ENCODE assay signal across 24 cellular contexts in genomic region chr3:34676431-34676830, GRCh38.
DNase-seq lines count a peak whose midpoint lies in the region; ATAC-seq and TF ChIP-seq lines count a peak whose summit lies in the region.
"Had no signal": no experiment of that assay in that cellular context is flagged by ENCODE, and none has a peak within 500 bp of the region (broad histone marks: within the 10 kb centered on the region; RNA-seq: fewer than 3 reads in every experiment).

No MANE protein-coding gene starts in this region.

- peaks cover 24% of the 10 kb centered on the region for H3K36me3 Mint-ChIP-seq in GM23338 (ENCODE audit: low read depth)
- H3K36me3 Mint-ChIP-seq: CD8-positive, alpha-beta T cell had no signal

- H3K27ac ChIP-seq in GM23338 (ENCODE audit: low read depth) = no peak overlapping the region
- no peak overlapping the region for H3K27ac ChIP-seq in Panc1 (ENCODE audit: low read length)
- H3K27ac ChIP-seq in mesenchymal stem cell (ENCODE audit: low read length, poor library complexity, severe bottlenecking) = peak overlapping the region; percentile 23
- no peak overlapping the region for H3K27ac ChIP-seq in uterus
- H3K27ac ChIP-seq: prostate gland, SJSA1, tibial artery had no signal

- H3K4me2 ChIP-seq in GM23338 (no peak overlapping the region), mesenchymal stem cell (ENCODE audit: low read length, poor library complexity, severe bottlenecking) (no peak overlapping the region)
- H3K4me2 ChIP-seq: smooth muscle cell had no signal

- H3K9ac ChIP-seq in mesenchymal stem cell (ENCODE audit: low read length) = no peak overlapping the region

- DNase-seq in GM23338 (ENCODE audit: low spot score) (no peak), Panc1 (ENCODE audit: low read depth, low spot score) (peak; percentile 8), choroid plexus epithelial cell (ENCODE audit: low read depth) (peak; percentile 7), mesenchymal stem cell (peak; percentile 9), uterus (no peak), CD1c-positive myeloid dendritic cell (ENCODE audit: extremely low spot score) (no peak)
- DNase-seq in activated effector memory CD4-positive, alpha-beta T cell treated with Interleukin-2 at 50 U/mL for 16 hours = no peak
- DNase-seq: activated CD4-positive, alpha-beta T cell treated with anti-CD3 and anti-CD28 coated beads, Interleukin-2, amount 50 U/mL, for 4 hours; activated CD8-positive, alpha-beta memory T cell treated with anti-CD3 and anti-CD28 coated beads, Interleukin-2, amount 50 U/mL, for 48 hours; CD8-positive, alpha-beta T cell; glutamatergic neuron; MM.1S; mucosa of descending colon; NCI-H1436 treated with DMSO at 0.1 percent for 48 hours; stimulated activated CD4-positive, alpha-beta T cell treated with anti-CD3 and anti-CD28 coated beads, Interleukin-2, amount 100 ng/mL, for 48 hours; stimulated activated naive CD8-positive, alpha-beta T cell treated with anti-CD3 and anti-CD28 coated beads, Interleukin-15, Interleukin-2, amounts not matched to agents 100 U/mL and 50 U/mL, for 24 hours; tibial artery had no signal

- H3K27ac Mint-ChIP-seq in GM23338 = 0 out of 2 replicates have a peak overlapping the region, but pooled peaks have one; percentile 24
- H3K27ac Mint-ChIP-seq: CD8-positive, alpha-beta T cell; WTC11 had no signal

- no peak overlapping the region for H3K4ac ChIP-seq in mesenchymal stem cell (ENCODE audit: low read depth in 1 of 2, low read length in 2 of 2)

- H2BK5ac ChIP-seq in mesenchymal stem cell (ENCODE audit: low read depth, low read length, poor library complexity, severe bottlenecking) = no peak overlapping the region

- H4K8ac ChIP-seq in mesenchymal stem cell (ENCODE audit: low read length) = no peak overlapping the region

- no peak for TF ChIP-seq CTCF in GM23338 (conservative IDR thresholded peaks at IDR 0.05; ENCODE audit: low read depth in 2 of 2)
- TF ChIP-seq CTCF in Panc1 (IDR thresholded peaks at IDR 0.05) = no peak
- TF ChIP-seq CTCF in choroid plexus epithelial cell (conservative IDR thresholded peaks at IDR 0.05; ENCODE audit: low read depth, low read length) = no peak
- TF ChIP-seq CTCF in uterus (IDR thresholded peaks at IDR 0.05) = no peak

- H2BK15ac ChIP-seq in mesenchymal stem cell (ENCODE audit: low read depth, poor library complexity, severe bottlenecking) = no peak overlapping the region

- no peak overlapping the region for H2BK12ac ChIP-seq in mesenchymal stem cell (ENCODE audit: low read length in 2 of 2)

- no TSS peak for BruUV-seq in Panc1 (replicated peaks; lab: Mats Ljungman, UMichigan)

- H3F3A ChIP-seq in GM23338 (replicated peaks; ENCODE audit: low read depth) = no peaks in the 10 kb centered on the region

- no peak overlapping the region for H3K4me3 Mint-ChIP-seq in GM23338
- H3K4me3 Mint-ChIP-seq: CD8-positive, alpha-beta T cell; central memory CD8-positive, alpha-beta T cell; WTC11 had no signal

- H2AK5ac ChIP-seq in mesenchymal stem cell (ENCODE audit: low read length, severe bottlenecking) = no peak overlapping the region

- no peaks in the 10 kb centered on the region for H3K79me2 ChIP-seq in GM23338 (replicated peaks; ENCODE audit: insufficient read depth)

- no peaks in the 10 kb centered on the region for H3K79me1 ChIP-seq in mesenchymal stem cell (replicated peaks; ENCODE audit: low read length, poor library complexity, severe bottlenecking)

- in situ Hi-C loops in Panc1 (cut with HindIII; ENCODE audit: low pct_unique_long_range_greater_than_20kb, low sequenced_read_pairs) = no loop called here

- H3K4me1 ChIP-seq in GM23338 (ENCODE audit: insufficient read depth) (no peaks in the 10 kb centered on the region; the same call in 1 of the 2 replicates), Panc1 (ENCODE audit: control insufficient read depth, insufficient read depth, low read length) (no peaks in the 10 kb centered on the region), mesenchymal stem cell (ENCODE audit: control insufficient read depth, insufficient read depth, low read depth, low read length) (peaks cover 3% of the 10 kb centered on the region), uterus (no peaks in the 10 kb centered on the region)
- H3K4me1 ChIP-seq: prostate gland, SJSA1 had no signal

- peaks cover 33% of the 10 kb centered on the region for H3K9me3 Mint-ChIP-seq in GM23338
- H3K9me3 Mint-ChIP-seq: CD8-positive, alpha-beta T cell had no signal

- no peak overlapping the region for H3K23ac ChIP-seq in mesenchymal stem cell (ENCODE audit: low read length in 2 of 2)

- H3K4me3 ChIP-seq in GM23338 (no peak overlapping the region), Panc1 (ENCODE audit: low read depth in 2 of 2, low read length in 2 of 2) (no peak overlapping the region), choroid plexus epithelial cell (ENCODE audit: low read depth, low read length) (no peak overlapping the region), mesenchymal stem cell (ENCODE audit: insufficient read depth in 1 of 2, low read depth in 1 of 2, low read length in 2 of 2) (no peak overlapping the region), uterus (no peak overlapping the region)
- H3K4me3 ChIP-seq: mucosa of descending colon, prostate gland, SJSA1, smooth muscle cell, tibial artery had no signal

- peaks cover 2% of the 10 kb centered on the region for H3K27me3 Mint-ChIP-seq in GM23338 (ENCODE audit: insufficient read depth, low read depth, poor library complexity)
- H3K27me3 Mint-ChIP-seq: central memory CD8-positive, alpha-beta T cell had no signal

- H3K27me3 ChIP-seq in GM23338 (ENCODE audit: insufficient read depth) = no peaks in the 10 kb centered on the region
- no peaks in the 10 kb centered on the region for H3K27me3 ChIP-seq in Panc1 (ENCODE audit: control insufficient read depth, insufficient read depth, low read length)
- no peaks in the 10 kb centered on the region for H3K27me3 ChIP-seq in mesenchymal stem cell (ENCODE audit: control insufficient read depth in 1 of 2, insufficient read depth in 1 of 2, low read length in 2 of 2)
- no peaks in the 10 kb centered on the region for H3K27me3 ChIP-seq in uterus
- H3K27me3 ChIP-seq: SJSA1, tibial artery had no signal

- no peaks in the 10 kb centered on the region for H3K4me1 Mint-ChIP-seq in GM23338
- H3K4me1 Mint-ChIP-seq: central memory CD8-positive, alpha-beta T cell had no signal

- H3K36me3 ChIP-seq in GM23338 (ENCODE audit: insufficient read depth) (no peaks in the 10 kb centered on the region; the same call in 1 of the 2 replicates), Panc1 (ENCODE audit: control insufficient read depth, insufficient read depth, low read length) (no peaks in the 10 kb centered on the region), mesenchymal stem cell (ENCODE audit: control insufficient read depth in 1 of 2, insufficient read depth in 2 of 2, low read depth in 1 of 2, low read length in 2 of 2) (no peaks in the 10 kb centered on the region), uterus (no peaks in the 10 kb centered on the region)
- H3K36me3 ChIP-seq: prostate gland, SJSA1, tibial artery had no signal

- CTCF ChIA-PET in Panc1 (lab: Charles Lee) = no interaction called here

- 43% methylated on average over 3 of the region's 3 CpGs for WGBS in mesenchymal stem cell

- no peak overlapping the region for H4K91ac ChIP-seq in mesenchymal stem cell (ENCODE audit: low read length)

- no peaks in the 10 kb centered on the region for H4K20me1 ChIP-seq in GM23338 (replicated peaks; ENCODE audit: insufficient read depth)

- H2AFZ ChIP-seq in GM23338 = no peak overlapping the region
- H2AFZ ChIP-seq in mesenchymal stem cell (ENCODE audit: low read depth, low read length) = no peak overlapping the region

- no peak overlapping the region for H2BK120ac ChIP-seq in mesenchymal stem cell (ENCODE audit: low read depth, low read length)

- H3K14ac ChIP-seq in mesenchymal stem cell (ENCODE audit: low read length in 2 of 2) = no peak overlapping the region

- TF ChIP-seq POLR2A in uterus (IDR thresholded peaks at IDR 0.05) = no peak

- intact Hi-C loops in Panc1 (cut with micrococcal nuclease; ENCODE audit: unreplicated experiment) = no loop called here
- intact Hi-C loops in uterus (cut with DNase I; ENCODE audit: low total_unique reads) = no loop called here

- H3K9me3 ChIP-seq in Panc1 (ENCODE audit: control insufficient read depth, insufficient read depth, low read depth, low read length) (no peaks in the 10 kb centered on the region), mesenchymal stem cell (ENCODE audit: control insufficient read depth, low read length) (no peaks in the 10 kb centered on the region), uterus (no peaks in the 10 kb centered on the region)
- H3K9me3 ChIP-seq: mucosa of descending colon, prostate gland, SJSA1, tibial artery had no signal

- H3K9me2 ChIP-seq in GM23338 (ENCODE audit: insufficient read depth) = 0 out of 2 replicates have a peak, but pooled peaks cover 7% of the 10 kb centered on the region

- ATAC-seq in GM23338 (no peak), Panc1 (no peak), GM19035 (IDR thresholded peaks at IDR 0.05; ENCODE audit: unreplicated experiment) (no peak)
- ATAC-seq: CD8-positive, alpha-beta T cell; HepG2; mucosa of descending colon; stimulated activated naive CD8-positive, alpha-beta T cell treated with anti-CD3 and anti-CD28 coated beads, Interleukin-15, Interleukin-2, amounts not matched to agents 100 U/mL and 50 U/mL, for 24 hours; WTC11 had no signal

- no peak overlapping the region for H3K18ac ChIP-seq in mesenchymal stem cell (ENCODE audit: low read depth in 1 of 2, low read length in 2 of 2)

- POLR2A ChIA-PET in Panc1 (lab: Charles Lee) = no interaction called here

TF ChIP-seq in GM23338, 12 proteins besides CTCF, POLR2A, EP300 and RAD21 (continues in another document):
- TF ChIP-seq POLR2AphosphoS5 (IDR thresholded peaks at IDR 0.05; ENCODE audit: low read depth) (no peak), ZNF114 (CRISPR knock-in tag; IDR thresholded peaks at IDR 0.05) (no peak), JUNB (IDR thresholded peaks at IDR 0.05; ENCODE audit: unreplicated experiment) (no peak), EZH2phosphoT487 (IDR thresholded peaks at IDR 0.05; ENCODE audit: unreplicated experiment) (no peak), ZNF331 (CRISPR knock-in tag; IDR thresholded peaks at IDR 0.05; ENCODE audit: low read depth) (no peak), NANOG (IDR thresholded peaks at IDR 0.05; ENCODE audit: borderline replicate concordance) (no peak), ETS1 (IDR thresholded peaks at IDR 0.05) (no peak), STAT1 (IDR thresholded peaks at IDR 0.05; ENCODE audit: unreplicated experiment) (no peak), CREB1 (CRISPR knock-in tag; IDR thresholded peaks at IDR 0.05; ENCODE audit: low read depth) (no peak), EZH2 (IDR thresholded peaks at IDR 0.05; ENCODE audit: low read depth, unreplicated experiment) (no peak)

Comparison
In these comparisons a context has a peak if more than half of its experiments do, and no peak if none do; other contexts are left out.
1. DNase-seq: peak in Panc1 (single experiment), choroid plexus epithelial cell (single experiment) and mesenchymal stem cell (single experiment); none in GM23338 (single experiment), uterus (0 of 2), activated effector memory CD4-positive, alpha-beta T cell treated with Interleukin-2 at 50 U/mL for 16 hours (single experiment) and CD1c-positive myeloid dendritic cell (single experiment).